26 cellular contexts compared by ENCODE assay signal in genomic region chr13:107551521-107551920, GRCh38.
"Had no signal": no experiment of that assay in that cellular context is flagged by ENCODE, and none has a peak within 500 bp of the region (broad histone marks: within the 10 kb centered on the region; RNA-seq: fewer than 3 reads in every experiment).

No MANE protein-coding gene starts in this region.

- H3K9ac ChIP-seq: KMS-11 had no signal

- H3K9me3 ChIP-seq: SJSA1 had no signal

- H3K4me1 ChIP-seq: SJSA1 had no signal

- H3K4me3 ChIP-seq: K562, SJSA1, SK-N-MC had no signal

- H3K27ac ChIP-seq: HL-60, KMS-11, SJSA1, SK-N-MC had no signal

- H3K36me3 Mint-ChIP-seq: IgD-negative memory B cell had no signal

- H3K27ac Mint-ChIP-seq: IgD-negative memory B cell had no signal

- H3K4me3 Mint-ChIP-seq: IgD-negative memory B cell had no signal

- DNase-seq: Kasumi-1, MV-4-11, NCI-H1048, NCI-H1105, NCI-H1417, NCI-H1436 treated with DMSO at 0.1 percent for 48 hours, NCI-H1694, NCI-H187 treated with DMSO at 0.1 percent for 48 hours, NCI-H2029 treated with DMSO at 0.1 percent for 48 hours, NCI-H2171 treated with DMSO at 0.1 percent for 48 hours, NCI-H446, NCI-H510A, NCI-H524 treated with DMSO at 0.1 percent for 48 hours, NCI-H69, NCI-H774, Right ventricle myocardium superior, RPMI8226, SIG-M5 had no signal

- H3K27me3 ChIP-seq: SJSA1 had no signal

- H3K4me1 Mint-ChIP-seq: IgD-negative memory B cell had no signal

- H3K36me3 ChIP-seq: SJSA1 had no signal

- FAIRE-seq: HTR-8/SVneo, K562, RCC 7860 had no signal

- H3K27me3 Mint-ChIP-seq: IgD-negative memory B cell had no signal
